Comparison of ENCODE assay signal across 8 cellular contexts in the genomic region with DNA sequence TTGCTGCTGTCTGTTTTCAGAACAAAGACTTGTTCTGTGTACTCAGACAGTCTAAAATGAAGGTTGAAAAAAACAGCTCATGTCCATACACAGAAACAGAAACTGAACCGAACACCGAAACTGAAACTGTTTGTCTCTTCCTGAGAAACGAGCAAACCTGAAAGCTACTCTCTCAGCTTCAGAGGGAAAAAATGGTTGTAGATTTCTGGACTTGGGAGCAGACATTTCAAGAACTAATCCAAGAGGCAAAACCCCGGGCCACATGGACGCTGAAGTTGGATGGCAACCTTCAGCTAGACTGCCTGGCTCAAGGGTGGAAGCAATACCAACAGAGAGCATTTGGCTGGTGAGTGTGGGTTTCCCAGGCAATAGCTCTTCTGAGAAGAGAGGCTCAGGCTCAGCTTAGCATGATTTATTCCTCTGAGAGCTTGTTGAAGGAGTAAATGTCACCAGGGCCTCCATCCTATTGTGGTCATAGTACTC. TPM values are rescaled to one million over a fixed set of nuclear protein-coding genes. Genes with fewer than 3 reads are reported as not detected.
DNase-seq lines count a peak whose midpoint lies in the region; ATAC-seq and TF ChIP-seq lines count a peak whose summit lies in the region.

TSS of gene RTP4 (plus strand) at position 135 of the 483 bp plus-strand sequence. CDS start at position 192, 57 bp downstream.

- peak within 1 kb of the TSS; percentile 81 to 85 (median 83) for H3K27ac ChIP-seq in gastroesophageal sphincter
- H3K27ac ChIP-seq in psoas muscle: peak within 1 kb of the TSS; percentile 62

- peak within 1 kb of the TSS; percentile 31 for H3K4me3 ChIP-seq in HFF-Myc (replicated peaks; ENCODE audit: low read depth, low read length)
- peak within 1 kb of the TSS; percentile 54 to 75 for H3K4me3 ChIP-seq in gastroesophageal sphincter
- H3K4me3 ChIP-seq in psoas muscle: peak within 1 kb of the TSS; percentile 65
- H3K4me3 ChIP-seq in HAP-1: no peak within 1 kb of the TSS

- H3K4me1 ChIP-seq in gastroesophageal sphincter: peaks cover 0 to 21% (median 11%) of the 10 kb centered on the region in 3 donors
- peaks cover 16% of the 10 kb centered on the region for H3K4me1 ChIP-seq in psoas muscle
- H3K4me1 ChIP-seq in HAP-1: no peaks in the 10 kb centered on the region

- intact Hi-C loops in psoas muscle (cut with DNase I): no loop called here

- 8 to 23% methylated on average over 4 to 5 of the region's 5 CpGs for WGBS in gastroesophageal sphincter (ENCODE audit: low coverage in 1 of 2), 2 donors
- 10 to 23% (median 17%) methylated on average over 5 of the region's 5 CpGs for WGBS in psoas muscle, 3 donors

- in situ Hi-C loops in HAP-1 (cut with MboI; ENCODE audit: low sequenced_read_pairs): no loop called here

- H3K9me3 ChIP-seq in gastroesophageal sphincter: no peaks in the 10 kb centered on the region
- H3K9me3 ChIP-seq in psoas muscle: no peaks in the 10 kb centered on the region
- H3K9me3 ChIP-seq in HAP-1: no peaks in the 10 kb centered on the region

- H3K36me3 ChIP-seq in gastroesophageal sphincter (peaks cover 0 to 25% of the 10 kb centered on the region in 2 donors), psoas muscle (ENCODE audit: insufficient read depth in 1 of 2, low read depth in 1 of 2) (no peaks in the 10 kb centered on the region), HAP-1 (replicated peaks) (no peaks in the 10 kb centered on the region; the same call in 1 of the 2 replicates)

- DNase-seq in HFF-Myc (ENCODE audit: extremely low read depth, low read depth) (no peak), NCI-H1092 (lab: John Stamatoyannopoulos, UW) (peak; percentile 44), psoas muscle (no peak), NCI-H524 treated with DMSO at 0.1 percent for 48 hours (lab: John Stamatoyannopoulos, UW) (no peak), HAP-1 (ENCODE audit: low spot score in 2 of 2) (no peak)
- DNase-seq in activated effector memory CD4-positive, alpha-beta T cell treated with anti-CD3 and anti-CD28 coated beads, Interleukin-2, amount 50 U/mL, for 16 hours: peak; percentile 68

- no peak for TF ChIP-seq EP300 in gastroesophageal sphincter (IDR thresholded peaks at IDR 0.05)

- ATAC-seq in GM18499 (IDR thresholded peaks at IDR 0.05; ENCODE audit: insufficient read depth, unreplicated experiment) (peak; percentile 91), gastroesophageal sphincter (peak; percentile 57), psoas muscle (peak in 3 of 4 donors; percentile 47 to 75 (median 60))

- H3K27me3 ChIP-seq in gastroesophageal sphincter (no peaks in the 10 kb centered on the region), psoas muscle (ENCODE audit: insufficient read depth in 3 of 3, low read length in 2 of 3) (no peaks in the 10 kb centered on the region), HAP-1 (ENCODE audit: low read depth) (no peaks in the 10 kb centered on the region)

- TF ChIP-seq POLR2A in gastroesophageal sphincter (IDR thresholded peaks at IDR 0.05): no peak

- TF ChIP-seq CTCF in HFF-Myc (IDR thresholded peaks at IDR 0.05; ENCODE audit: low read depth, low read length, missing control alignments) (no peak), gastroesophageal sphincter (IDR thresholded peaks at IDR 0.05) (no peak), psoas muscle (IDR thresholded peaks at IDR 0.05) (no peak)

RNA-seq across cellular contexts. Expression of gene RTP4, which starts in this region (rescaled TPM):
- 1 to 10 TPM in 2 of 4 donors, under 1 TPM in 2; 0.32 to 3.0 (median 0.91) TPM for total RNA-seq in gastroesophageal sphincter
- total RNA-seq in psoas muscle: under 1 TPM; 0.23 to 0.88 (median 0.44) TPM
- under 1 TPM; 0.35 to 0.82 (median 0.51) TPM for polyA plus RNA-seq in psoas muscle

Comparison
In these comparisons a context has a peak if more than half of its experiments do, and no peak if none do; other contexts are left out.
1. Peak in ATAC-seq, H3K4me3 ChIP-seq and H3K27ac ChIP-seq in psoas muscle; RNA of the gene not detected or under 1 TPM.
2. DNase-seq: peak in NCI-H1092 (single experiment) and activated effector memory CD4-positive, alpha-beta T cell treated with anti-CD3 and anti-CD28 coated beads, Interleukin-2, amount 50 U/mL, for 16 hours (single experiment); none in HFF-Myc (single experiment), psoas muscle (0 of 2), NCI-H524 treated with DMSO at 0.1 percent for 48 hours (single experiment) and HAP-1 (0 of 2).
3. Peak in every context shown above with its lines, with median percentiles within 50 percentile points of each other: ATAC-seq.